In genomic region chr4:7939377-7940108, GRCh38 we compare ENCODE assay signal across 8 cellular contexts. TPM values are rescaled to one million over a fixed set of nuclear protein-coding genes. Genes with fewer than 3 reads are reported as not detected.
A peak's percentile ranks its signal among the peaks of the same experiment; 100 is the strongest.
DNase-seq lines count a peak whose midpoint lies in the region; ATAC-seq and TF ChIP-seq lines count a peak whose summit lies in the region.

TSS of gene AFAP1 (minus strand) at chr4:7939861. CDS start at chr4:7872078, 67,783 bp downstream.

- DNase-seq in DMS 273 (lab: John Stamatoyannopoulos, UW; ENCODE audit: unreplicated experiment) (peak; percentile 93), MV-4-11 (lab: John Stamatoyannopoulos, UW) (peak; percentile 51), T-helper 2 cell (peak; percentile 81 to 91 (median 85)), amniotic epithelial cell (ENCODE audit: low read depth) (peak; percentile 73), heart right ventricle (peak; percentile 91 to 92), pons (ENCODE audit: low spot score) (peak; percentile 84)

- H3K9me3 ChIP-seq in heart right ventricle: no peaks in the 10 kb centered on the region
- H3K9me3 ChIP-seq in thymus (ENCODE audit: control insufficient read depth): peaks cover 3% of the 10 kb centered on the region

- 0% methylated on average over 59 to 96 of the region's 96 CpGs for WGBS in heart right ventricle, 2 donors
- WGBS in thymus: 3% methylated on average over 96 of the region's 96 CpGs

- H3K4me3 ChIP-seq in heart right ventricle: peak within 1 kb of the TSS; percentile 77 to 93 (median 86)
- peak within 1 kb of the TSS; percentile 55 for H3K4me3 ChIP-seq in thymus (ENCODE audit: low read length)

- H3K36me3 ChIP-seq in heart right ventricle: no peaks in the 10 kb centered on the region
- no peaks in the 10 kb centered on the region for H3K36me3 ChIP-seq in thymus (ENCODE audit: control insufficient read depth, insufficient read depth)

- H3K27ac ChIP-seq in heart right ventricle (peak within 1 kb of the TSS; percentile 75 to 95 (median 92)), thymus (ENCODE audit: low read depth) (peak within 1 kb of the TSS; percentile 47)

- ATAC-seq in GM21786 (IDR thresholded peaks at IDR 0.05; ENCODE audit: unreplicated experiment): peak; percentile 88
- ATAC-seq in heart right ventricle: peak; percentile 95 to 98 (median 97)

- H3K4me1 ChIP-seq in heart right ventricle (peaks cover 0 to 31% (median 19%) of the 10 kb centered on the region in 9 donors), thymus (ENCODE audit: control insufficient read depth, insufficient read depth, low read length) (peaks cover 7% of the 10 kb centered on the region)

- H3K27me3 ChIP-seq in heart right ventricle (peaks cover 0 to 34% (median 0%) of the 10 kb centered on the region in 7 donors), thymus (ENCODE audit: control insufficient read depth, insufficient read depth) (peaks cover 20% of the 10 kb centered on the region)

- no peak for TF ChIP-seq CTCF in heart right ventricle (IDR thresholded peaks at IDR 0.05)

- intact Hi-C loops in heart right ventricle (cut with DNase I): loop anchor here in 4 of 10 donors (2.0 to 10.0 kb wide), 4 partner anchors 45 to 137 kb away; no protein-coding TSS in a partner anchor

RNA-seq across cellular contexts. Expression of gene AFAP1, which starts in this region (rescaled TPM):
- total RNA-seq in heart right ventricle: 1 to 10 TPM; 4.7 to 8.9 (median 6.2) TPM
- 1 to 10 TPM; 2.9 to 4.3 TPM for polyA plus RNA-seq in heart right ventricle
- 4.5 TPM for polyA plus RNA-seq in thymus

Comparison
In these comparisons a context has a peak if more than half of its experiments do, and no peak if none do; other contexts are left out.
1. Peak in every context shown above with its lines: DNase-seq, ATAC-seq, H3K4me3 ChIP-seq and H3K27ac ChIP-seq.